Comparison of ENCODE assay signal across 24 cellular contexts in genomic region chr3:12309716-12310115, GRCh38. TPM values are rescaled to one million over a fixed set of nuclear protein-coding genes. Genes with fewer than 3 reads are reported as not detected.
"Had no signal": no experiment of that assay in that cellular context is flagged by ENCODE, and none has a peak within 500 bp of the region (broad histone marks: within the 10 kb centered on the region; RNA-seq: fewer than 3 reads in every experiment).

No MANE protein-coding gene starts in this region.

- H3K4me1 ChIP-seq: ascending aorta, body of pancreas had no signal

- H3K36me3 ChIP-seq: ascending aorta had no signal

- ATAC-seq: activated T-helper 17 cell treated with anti-CD3 and anti-CD28 coated beads, Interleukin-2, amount 50 U/mL, for 72 hours; body of pancreas; T-cell had no signal

- H3K9me3 Mint-ChIP-seq: activated B cell treated with CpG ODN at 0.5 μM for 24 hours; activated CD4-positive, alpha-beta T cell treated with anti-CD3 and anti-CD28 coated beads, Interleukin-2, amount 10 ng/mL, durations not matched to agents 24 days and 14 days; activated naive CD4-positive, alpha-beta T cell treated with anti-CD3 and anti-CD28 coated beads, Interleukin-2, amount 10 ng/mL, durations not matched to agents 7 days and 5 days; activated naive CD8-positive, alpha-beta T cell treated with anti-CD3 and anti-CD28 coated beads, Interleukin-2, amount 10 ng/mL, durations not matched to agents 7 days and 5 days; activated T-helper 17 cell treated with anti-CD3 and anti-CD28 coated beads, Interleukin-2, amount 50 U/mL, for 72 hours; T-cell had no signal

- H3K36me3 Mint-ChIP-seq: activated naive CD4-positive, alpha-beta T cell treated with anti-CD3 and anti-CD28 coated beads, Interleukin-2, amount 10 ng/mL, durations not matched to agents 7 days and 5 days; activated naive CD8-positive, alpha-beta T cell treated with anti-CD3 and anti-CD28 coated beads, Interleukin-2, amount 10 ng/mL, durations not matched to agents 7 days and 5 days; T-cell had no signal

- H3K27ac Mint-ChIP-seq: activated B cell treated with CpG ODN at 0.5 μM for 24 hours; activated CD4-positive, alpha-beta T cell treated with anti-CD3 and anti-CD28 coated beads, Interleukin-2, amount 10 ng/mL, durations not matched to agents 24 days and 14 days; activated naive CD4-positive, alpha-beta T cell treated with anti-CD3 and anti-CD28 coated beads, Interleukin-2, amount 10 ng/mL, durations not matched to agents 7 days and 5 days; activated naive CD8-positive, alpha-beta T cell treated with anti-CD3 and anti-CD28 coated beads, Interleukin-2, amount 10 ng/mL, durations not matched to agents 7 days and 5 days; activated T-helper 17 cell treated with anti-CD3 and anti-CD28 coated beads, Interleukin-2, amount 50 U/mL, for 72 hours; T-cell had no signal

- H3K9me3 ChIP-seq: ascending aorta, body of pancreas had no signal

- H3K27ac ChIP-seq: ascending aorta, body of pancreas, SK-N-MC had no signal

- DNase-seq: activated B cell treated with CpG ODN at 0.5 μM for 24 hours; activated CD4-positive, alpha-beta T cell treated with anti-CD3 and anti-CD28 coated beads for 1 hour; activated CD4-positive, alpha-beta T cell treated with anti-CD3 and anti-CD28 coated beads, Interleukin-2, amount 10 ng/mL, durations not matched to agents 24 days and 14 days; activated CD4-positive, alpha-beta T cell treated with anti-CD3 and anti-CD28 coated beads, Interleukin-2, amount 50 U/mL, for 48 hours; activated CD8-positive, alpha-beta memory T cell treated with anti-CD3 and anti-CD28 coated beads for 24 hours; activated gamma-delta T cell treated with Interleukin-2 at 50 U/mL for 16 hours; activated naive CD4-positive, alpha-beta T cell treated with anti-CD3 and anti-CD28 coated beads, Interleukin-2, amount 10 ng/mL, durations not matched to agents 7 days and 5 days; activated naive CD8-positive, alpha-beta T cell treated with anti-CD3 and anti-CD28 coated beads, Interleukin-2, amount 10 ng/mL, durations not matched to agents 7 days and 5 days; activated T-cell treated with anti-CD3 and anti-CD28 coated beads, Interleukin-2, amount 50 U/mL, for 48 hours; amniotic stem cell; body of pancreas; central memory CD4-positive, alpha-beta T cell; KG1; NCI-H1048; NCI-H1930; NCI-H2107; NCI-H446; SIG-M5; T-cell; T-helper 2 cell; T1000 had no signal

- H3K4me3 Mint-ChIP-seq: activated B cell treated with CpG ODN at 0.5 μM for 24 hours; activated CD4-positive, alpha-beta T cell treated with anti-CD3 and anti-CD28 coated beads, Interleukin-2, amount 10 ng/mL, durations not matched to agents 24 days and 14 days; activated naive CD4-positive, alpha-beta T cell treated with anti-CD3 and anti-CD28 coated beads, Interleukin-2, amount 10 ng/mL, durations not matched to agents 7 days and 5 days; activated naive CD8-positive, alpha-beta T cell treated with anti-CD3 and anti-CD28 coated beads, Interleukin-2, amount 10 ng/mL, durations not matched to agents 7 days and 5 days; activated T-helper 17 cell treated with anti-CD3 and anti-CD28 coated beads, Interleukin-2, amount 50 U/mL, for 72 hours; T-cell had no signal

- H3K4me3 ChIP-seq: ascending aorta, body of pancreas, SK-N-MC had no signal

- H3K27me3 ChIP-seq: ascending aorta, body of pancreas had no signal

- H3K4me1 Mint-ChIP-seq: activated B cell treated with CpG ODN at 0.5 μM for 24 hours; activated naive CD4-positive, alpha-beta T cell treated with anti-CD3 and anti-CD28 coated beads, Interleukin-2, amount 10 ng/mL, durations not matched to agents 7 days and 5 days; activated naive CD8-positive, alpha-beta T cell treated with anti-CD3 and anti-CD28 coated beads, Interleukin-2, amount 10 ng/mL, durations not matched to agents 7 days and 5 days; T-cell had no signal

RNA-seq across cellular contexts. Expression of gene PPARG, which starts 20.8 kb away (rescaled TPM):
- total RNA-seq: activated B cell treated with CpG ODN at 0.5 μM for 24 hours had no signal
